ENCODE assay signal across 20 cellular contexts in genomic region chr10:75180592-75180991, GRCh38. TPM values are rescaled to one million over a fixed set of nuclear protein-coding genes. Genes with fewer than 3 reads are reported as not detected.
DNase-seq lines count a peak whose midpoint lies in the region; ATAC-seq and TF ChIP-seq lines count a peak whose summit lies in the region.
"Had no signal": no experiment of that assay in that cellular context is flagged by ENCODE, and none has a peak within 500 bp of the region (broad histone marks: within the 10 kb centered on the region; RNA-seq: fewer than 3 reads in every experiment).

No MANE protein-coding gene starts in this region.

- peak overlapping the region; percentile 68 for H3K27ac Mint-ChIP-seq in stimulated activated naive CD8-positive, alpha-beta T cell treated with anti-CD3 and anti-CD28 coated beads, Interleukin-15, Interleukin-2, amounts not matched to agents 100 ng/mL and 50 ng/mL, for 24 hours
- H3K27ac Mint-ChIP-seq in stimulated activated naive CD8-positive, alpha-beta T cell treated with anti-CD3 and anti-CD28 coated beads, Interleukin-15, amount 100 ng/mL, for 72 hours = peak overlapping the region in 1 of 2 donors; percentile 74
- H3K27ac Mint-ChIP-seq in chondrocyte (ENCODE audit: unreplicated experiment) = peak overlapping the region; percentile 74
- H3K27ac Mint-ChIP-seq: GM23338 had no signal

- TF ChIP-seq CTCF in chondrocyte (IDR thresholded peaks at IDR 0.05) (no peak), vagina (IDR thresholded peaks at IDR 0.05) (no peak), lower leg skin (IDR thresholded peaks at IDR 0.05) (no peak)

- ATAC-seq in stimulated activated naive CD8-positive, alpha-beta T cell treated with anti-CD3 and anti-CD28 coated beads, Interleukin-15, amount 100 ng/mL, for 72 hours = no peak
- ATAC-seq in right cardiac atrium = peak; percentile 28 to 66
- ATAC-seq: GM23338, left lobe of liver had no signal

- H3K4me1 Mint-ChIP-seq in stimulated activated naive CD8-positive, alpha-beta T cell treated with anti-CD3 and anti-CD28 coated beads, Interleukin-15, Interleukin-2, amounts not matched to agents 100 ng/mL and 50 ng/mL, for 24 hours (ENCODE audit: low read depth) = peaks cover 35% of the 10 kb centered on the region
- peaks cover 32% of the 10 kb centered on the region for H3K4me1 Mint-ChIP-seq in stimulated activated naive CD8-positive, alpha-beta T cell treated with anti-CD3 and anti-CD28 coated beads, Interleukin-15, amount 100 ng/mL, for 72 hours
- H3K4me1 Mint-ChIP-seq in chondrocyte (ENCODE audit: low read depth) = peaks cover 24% of the 10 kb centered on the region

- no peak for TF ChIP-seq POLR2A in vagina (IDR thresholded peaks at IDR 0.05)
- no peak for TF ChIP-seq POLR2A in lower leg skin (IDR thresholded peaks at IDR 0.05)

- H3K9me3 Mint-ChIP-seq in stimulated activated naive CD8-positive, alpha-beta T cell treated with anti-CD3 and anti-CD28 coated beads, Interleukin-15, Interleukin-2, amounts not matched to agents 100 ng/mL and 50 ng/mL, for 24 hours = no peaks in the 10 kb centered on the region
- H3K9me3 Mint-ChIP-seq in stimulated activated naive CD8-positive, alpha-beta T cell treated with anti-CD3 and anti-CD28 coated beads, Interleukin-15, amount 100 ng/mL, for 72 hours = no peaks in the 10 kb centered on the region
- no peaks in the 10 kb centered on the region for H3K9me3 Mint-ChIP-seq in chondrocyte (ENCODE audit: low read depth)
- H3K9me3 Mint-ChIP-seq: activated T-cell treated with anti-CD3 and anti-CD28 coated beads, Interleukin-2, amount 50 U/mL, for 4 hours; CD4-positive, alpha-beta T cell; GM23338; IgD-negative memory B cell had no signal

- peaks cover 38% of the 10 kb centered on the region for H3K36me3 Mint-ChIP-seq in stimulated activated naive CD8-positive, alpha-beta T cell treated with anti-CD3 and anti-CD28 coated beads, Interleukin-15, Interleukin-2, amounts not matched to agents 100 ng/mL and 50 ng/mL, for 24 hours (ENCODE audit: low read depth)
- peaks cover 8% of the 10 kb centered on the region for H3K36me3 Mint-ChIP-seq in chondrocyte (ENCODE audit: low read depth)
- H3K36me3 Mint-ChIP-seq: IgD-negative memory B cell had no signal

- no peaks in the 10 kb centered on the region for H3K27me3 Mint-ChIP-seq in stimulated activated naive CD8-positive, alpha-beta T cell treated with anti-CD3 and anti-CD28 coated beads, Interleukin-15, Interleukin-2, amounts not matched to agents 100 ng/mL and 50 ng/mL, for 24 hours
- no peaks in the 10 kb centered on the region for H3K27me3 Mint-ChIP-seq in stimulated activated naive CD8-positive, alpha-beta T cell treated with anti-CD3 and anti-CD28 coated beads, Interleukin-15, amount 100 ng/mL, for 72 hours
- H3K27me3 Mint-ChIP-seq in chondrocyte (ENCODE audit: low read depth) = no peaks in the 10 kb centered on the region
- H3K27me3 Mint-ChIP-seq: CD4-positive, alpha-beta T cell; IgD-negative memory B cell had no signal

- H3K9me3 ChIP-seq in right cardiac atrium (ENCODE audit: control insufficient read depth, low read length) (no peaks in the 10 kb centered on the region), vagina (no peaks in the 10 kb centered on the region)

- H3K27me3 ChIP-seq in right cardiac atrium (ENCODE audit: control insufficient read depth, insufficient read depth) = no peaks in the 10 kb centered on the region
- H3K27me3 ChIP-seq in vagina = no peaks in the 10 kb centered on the region

- no peak for DNase-seq in stimulated activated naive CD8-positive, alpha-beta T cell treated with anti-CD3 and anti-CD28 coated beads, Interleukin-15, amount 100 ng/mL, for 72 hours
- DNase-seq in chondrocyte (ENCODE audit: low spot score) (no peak), right cardiac atrium (no peak), vagina (ENCODE audit: extremely low spot score in 2 of 2) (no peak), NAMALWA (ENCODE audit: low spot score) (no peak), NCI-H446 (lab: John Stamatoyannopoulos, UW) (no peak), lower leg skin (ENCODE audit: low spot score in 2 of 2) (no peak)
- DNase-seq: activated T-cell treated with anti-CD3 and anti-CD28 coated beads, Interleukin-2, amount 50 U/mL, for 4 hours; amniotic stem cell; CD4-positive, alpha-beta T cell; DMS53; NCI-H187; NCI-H446 treated with DMSO at 0.1 percent for 48 hours; NK-92 treated with Interleukin-12 subunit alpha and Interleukin-12 subunit beta, amount 100 ng/mL, for 24 hours; occipital lobe had no signal

- no peak overlapping the region for H3K4me3 ChIP-seq in right cardiac atrium (ENCODE audit: low read length)
- H3K4me3 ChIP-seq in vagina = no peak overlapping the region
- no peak overlapping the region for H3K4me3 ChIP-seq in lower leg skin (ENCODE audit: low read depth, poor library complexity, severe bottlenecking)
- H3K4me3 ChIP-seq: GM23338 had no signal

- H3K4me1 ChIP-seq in right cardiac atrium (ENCODE audit: control insufficient read depth, insufficient read depth, low read length) (no peaks in the 10 kb centered on the region), vagina (peaks cover 25% of the 10 kb centered on the region)

- peaks cover 0 to 15% of the 10 kb centered on the region in 2 donors for H3K36me3 ChIP-seq in vagina

- WGBS in right cardiac atrium = 58% methylated on average over 2 of the region's 2 CpGs
- WGBS in lower leg skin, 2 donors = 60 to 68% methylated on average over 2 of the region's 2 CpGs

- H3K27ac ChIP-seq in right cardiac atrium (ENCODE audit: low read length) (no peak overlapping the region), vagina (peak overlapping the region; percentile 4)
- H3K27ac ChIP-seq: RWPE1 had no signal

- intact Hi-C loops in right cardiac atrium (cut with DNase I) (loop anchor here in 1 of 4 donors (10.0 kb wide), 1 partner anchor 66 kb away; the partner anchor contains the start of gene SAMD8), vagina (cut with DNase I) (no loop called here), lower leg skin (cut with DNase I; ENCODE audit: low total_unique reads) (no loop called here)

- H3K4me3 Mint-ChIP-seq in stimulated activated naive CD8-positive, alpha-beta T cell treated with anti-CD3 and anti-CD28 coated beads, Interleukin-15, Interleukin-2, amounts not matched to agents 100 ng/mL and 50 ng/mL, for 24 hours = no peak overlapping the region
- H3K4me3 Mint-ChIP-seq in stimulated activated naive CD8-positive, alpha-beta T cell treated with anti-CD3 and anti-CD28 coated beads, Interleukin-15, amount 100 ng/mL, for 72 hours = peak overlapping the region in 1 of 2 donors; percentile 12
- no peak overlapping the region for H3K4me3 Mint-ChIP-seq in chondrocyte (ENCODE audit: unreplicated experiment)
- H3K4me3 Mint-ChIP-seq: activated T-cell treated with anti-CD3 and anti-CD28 coated beads, Interleukin-2, amount 50 U/mL, for 4 hours; CD4-positive, alpha-beta T cell; GM23338; IgD-negative memory B cell had no signal

RNA-seq across cellular contexts. Expression of gene VDAC2, which starts 30.0 kb away (rescaled TPM):
- total RNA-seq in chondrocyte (142 to 161 TPM (median 155 TPM) in 3 replicates), right cardiac atrium (100 to 1,000 TPM; 362 to 389 (median 368) TPM), vagina (127 TPM), lower leg skin (100 to 1,000 TPM; 121 to 145 (median 140) TPM)
- 429 TPM for polyA plus RNA-seq in right cardiac atrium

RNA-seq across cellular contexts. Expression of gene COMTD1, which starts 55.2 kb away (rescaled TPM):
- total RNA-seq in chondrocyte (12.8 to 15.7 TPM (median 13.2 TPM) in 3 replicates), right cardiac atrium (10 to 100 TPM; 17.3 to 24.3 (median 20.0) TPM), vagina (80.0 TPM), lower leg skin (100 to 1,000 TPM in 1 of 4 donors, 10 to 100 TPM in 3; 57.1 to 115 (median 71.5) TPM)
- polyA plus RNA-seq in right cardiac atrium = 44.1 TPM
